Comparison of ENCODE assay signal across 23 cellular contexts in genomic region chr3:66029443-66029842, GRCh38. TPM values are rescaled to one million over a fixed set of nuclear protein-coding genes. Genes with fewer than 3 reads are reported as not detected.
DNase-seq lines count a peak whose midpoint lies in the region; ATAC-seq and TF ChIP-seq lines count a peak whose summit lies in the region.
"Had no signal": no experiment of that assay in that cellular context is flagged by ENCODE, and none has a peak within 500 bp of the region (broad histone marks: within the 10 kb centered on the region; RNA-seq: fewer than 3 reads in every experiment).

No MANE protein-coding gene starts in this region.

- H3K23ac ChIP-seq in IMR-90 (ENCODE audit: low read depth, low read length) (no peak overlapping the region), neuronal stem cell (ENCODE audit: low read depth, low read length, poor library complexity) (no peak overlapping the region)

- DNase-seq in ELR (ENCODE audit: low read depth), result peak; percentile 45
- peak; percentile 36 for DNase-seq in IMR-90
- DNase-seq in foreskin keratinocyte, result peak in 1 of 2 donors; percentile 23
- no peak for DNase-seq in neuronal stem cell (ENCODE audit: low spot score)
- DNase-seq in spleen, result no peak
- DNase-seq in A673 (ENCODE audit: low spot score), result no peak
- no peak for DNase-seq in NCI-H2029 (lab: John Stamatoyannopoulos, UW)
- DNase-seq: Calu3; CD8-positive, alpha-beta T cell; HCEC 1CT; KG1; MV-4-11; NCI-H1694 treated with DMSO at 0.1 percent for 48 hours; NCI-H2107; NCI-H510A; NCI-H748 treated with DMSO at 0.1 percent for 48 hours; NK-92 treated with Interleukin-12 subunit alpha and Interleukin-12 subunit beta, amount 100 ng/mL, for 24 hours; SHP77 had no signal

- H3K4me1 ChIP-seq in IMR-90 (ENCODE audit: control insufficient read depth, insufficient read depth, low read length) (peaks cover 6% of the 10 kb centered on the region), foreskin keratinocyte (peaks cover 12% of the 10 kb centered on the region), neuronal stem cell (ENCODE audit: control insufficient read depth in 2 of 2, insufficient read depth in 1 of 2, low read depth in 1 of 2, low read length in 2 of 2) (peaks cover 0 to 2% of the 10 kb centered on the region in 2 donors), spleen (peaks cover 0 to 7% (median 0%) of the 10 kb centered on the region in 6 donors), A673 (ENCODE audit: insufficient read depth, low read length, poor library complexity, severe bottlenecking) (no peaks in the 10 kb centered on the region)
- H3K4me1 ChIP-seq: A549 had no signal

- H3K18ac ChIP-seq in IMR-90 (ENCODE audit: low read depth, low read length), result no peak overlapping the region
- H3K18ac ChIP-seq in neuronal stem cell (ENCODE audit: low read length), result no peak overlapping the region

- no peak overlapping the region for H4K5ac ChIP-seq in IMR-90 (ENCODE audit: low read depth, low read length)

- H3K4me3 ChIP-seq in IMR-90 (ENCODE audit: insufficient read depth, low read depth, low read length) (no peak overlapping the region), neuronal stem cell (ENCODE audit: low read length in 2 of 2) (no peak overlapping the region), spleen (no peak overlapping the region), A673 (ENCODE audit: low read depth, low read length, poor library complexity, severe bottlenecking) (no peak overlapping the region)
- H3K4me3 ChIP-seq: A549; BLaER1 treated with 17β-estradiol and CSF1 and Interleukin-3, amounts not matched to agents 10 nM and 100 nM; Peyer's patch had no signal

- H4K91ac ChIP-seq in IMR-90 (ENCODE audit: insufficient read depth, low read depth, low read length) (no peak overlapping the region), neuronal stem cell (ENCODE audit: low read depth, low read length, poor library complexity) (no peak overlapping the region)

- H4K8ac ChIP-seq in IMR-90 (ENCODE audit: low read depth in 2 of 2, low read length in 2 of 2), result no peak overlapping the region
- no peak overlapping the region for H4K8ac ChIP-seq in neuronal stem cell (ENCODE audit: low read depth, low read length)

- H3K79me1 ChIP-seq in IMR-90 (ENCODE audit: low read depth in 1 of 2, low read length in 2 of 2) (peaks cover 30 to 73% of the 10 kb centered on the region in 2 experiments), neuronal stem cell (ENCODE audit: low read depth, low read length) (no peaks in the 10 kb centered on the region)

- H3K9me1 ChIP-seq in IMR-90 (ENCODE audit: insufficient read depth, low read length), result peaks cover 4% of the 10 kb centered on the region

- peak; percentile 38; the same call in 1 of the 2 replicates for ATAC-seq in IMR-90 (ENCODE audit: low read depth)
- ATAC-seq in foreskin keratinocyte, result peak; percentile 74
- ATAC-seq: A549; CD8-positive, alpha-beta T cell; HepG2; SK-N-SH treated with all-trans-retinoic acid at 6 μM for 48 hours had no signal

- no peak overlapping the region for H2BK15ac ChIP-seq in IMR-90 (ENCODE audit: low read depth, low read length)
- H2BK15ac ChIP-seq in neuronal stem cell (ENCODE audit: low read length), result no peak overlapping the region

- H2BK5ac ChIP-seq in IMR-90 (ENCODE audit: low read depth, low read length, poor library complexity, severe bottlenecking), result no peak overlapping the region
- no peak overlapping the region for H2BK5ac ChIP-seq in neuronal stem cell (ENCODE audit: low read length)

- no peak for TF ChIP-seq RAD21 in IMR-90 (IDR thresholded peaks at IDR 0.05; ENCODE audit: low read length)

- no TSS peak for BruUV-seq in IMR-90 (replicated peaks; lab: Mats Ljungman, UMichigan)
- BruUV-seq in A673 (replicated peaks; lab: Mats Ljungman, UMichigan), result no TSS peak

- H2BK12ac ChIP-seq in neuronal stem cell (ENCODE audit: low read length), result no peak overlapping the region

- H2AK9ac ChIP-seq in IMR-90 (replicated peaks; ENCODE audit: low read depth, low read length, poor library complexity), result no peak overlapping the region

- H3K56ac ChIP-seq in IMR-90 (ENCODE audit: extremely low read depth, insufficient read depth, low read length), result no peak overlapping the region

- H3K14ac ChIP-seq in IMR-90 (replicated peaks; ENCODE audit: low read depth, low read length) (peak overlapping the region; percentile 33; the same call in 1 of the 2 replicates), neuronal stem cell (ENCODE audit: low read length) (peak overlapping the region; percentile 25)

- H3K9me3 ChIP-seq in IMR-90 (ENCODE audit: control insufficient read depth, insufficient read depth, low read length), result no peaks in the 10 kb centered on the region
- no peaks in the 10 kb centered on the region for H3K9me3 ChIP-seq in neuronal stem cell (replicated peaks in 1 of 2; ENCODE audit: control insufficient read depth in 2 of 2, insufficient read depth in 1 of 2, low read depth in 1 of 2, low read length in 2 of 2)
- H3K9me3 ChIP-seq in spleen, result no peaks in the 10 kb centered on the region
- no peaks in the 10 kb centered on the region for H3K9me3 ChIP-seq in A673 (ENCODE audit: low read depth, low read length, poor library complexity, severe bottlenecking)
- H3K9me3 ChIP-seq: A549; BLaER1 treated with 17β-estradiol and CSF1 and Interleukin-3, amounts not matched to agents 10 nM and 100 nM; Peyer's patch had no signal

- intact Hi-C loops in IMR-90 (cut with micrococcal nuclease), result no loop called here
- intact Hi-C loops in spleen (cut with DNase I; ENCODE audit: low total_unique reads), result no loop called here
- intact Hi-C loops in A673 (cut with micrococcal nuclease; ENCODE audit: unreplicated experiment), result no loop called here

- in situ Hi-C loops in IMR-90 (cut with MboI; ENCODE audit: low sequenced_read_pairs), result no loop called here

- no peak overlapping the region for H2BK120ac ChIP-seq in IMR-90 (ENCODE audit: low read depth, low read length)
- H2BK120ac ChIP-seq in neuronal stem cell (ENCODE audit: low read depth, low read length), result no peak overlapping the region

- TF ChIP-seq CTCF in IMR-90 (conservative IDR thresholded peaks at IDR 0.05; ENCODE audit: low read depth, low read length) (no peak), foreskin keratinocyte (conservative IDR thresholded peaks at IDR 0.05) (no peak), spleen (IDR thresholded peaks at IDR 0.05 in 8 of 11, conservative IDR thresholded peaks at IDR 0.05 in 3 of 11) (no peak), A673 (conservative IDR thresholded peaks at IDR 0.05; ENCODE audit: low read depth, low read length) (no peak)

- H2AK5ac ChIP-seq in IMR-90 (ENCODE audit: low read depth, low read length), result peak overlapping the region; percentile 36; the same call in 1 of the 2 replicates
- no peak overlapping the region for H2AK5ac ChIP-seq in neuronal stem cell (ENCODE audit: low read depth, low read length)

- TF ChIP-seq POLR2A in IMR-90 (IDR thresholded peaks at IDR 0.05; ENCODE audit: low read depth, low read length) (no peak), spleen (IDR thresholded peaks at IDR 0.05) (no peak)

- POLR2A ChIA-PET in IMR-90 (lab: Charles Lee; ENCODE audit: unreplicated experiment), result no interaction called here
- POLR2A ChIA-PET in A673 (lab: Charles Lee; ENCODE audit: low non-redundant PET), result no interaction called here

- peaks cover 49% of the 10 kb centered on the region; the same call in 1 of the 2 replicates for H4K20me1 ChIP-seq in IMR-90 (ENCODE audit: insufficient read depth, low read length)
- H4K20me1 ChIP-seq: BLaER1 treated with 17β-estradiol and CSF1 and Interleukin-3, amounts not matched to agents 10 nM and 100 nM had no signal

- H2BK20ac ChIP-seq in IMR-90 (ENCODE audit: low read depth, low read length), result no peak overlapping the region

- no peaks in the 10 kb centered on the region for H3K27me3 ChIP-seq in IMR-90 (ENCODE audit: control insufficient read depth, insufficient read depth, low read length)
- H3K27me3 ChIP-seq in foreskin keratinocyte, result no peaks in the 10 kb centered on the region
- H3K27me3 ChIP-seq in neuronal stem cell (ENCODE audit: control insufficient read depth in 3 of 3, insufficient read depth in 3 of 3, low read depth in 1 of 3, low read length in 3 of 3), result no peaks in the 10 kb centered on the region
- H3K27me3 ChIP-seq in spleen (replicated peaks in 1 of 7), result no peaks in the 10 kb centered on the region
- H3K27me3 ChIP-seq in A673 (replicated peaks; ENCODE audit: insufficient read depth, low read depth, low read length, poor library complexity), result no peaks in the 10 kb centered on the region
- H3K27me3 ChIP-seq: BLaER1 treated with 17β-estradiol and CSF1 and Interleukin-3, amounts not matched to agents 10 nM and 100 nM; Peyer's patch had no signal

- H2AFZ ChIP-seq in IMR-90 (replicated peaks; ENCODE audit: low read length, poor library complexity) (no peak overlapping the region), neuronal stem cell (ENCODE audit: low read length) (no peak overlapping the region)

- CTCF ChIA-PET in IMR-90 (lab: Yijun Ruan, JAX), result no interaction called here
- CTCF ChIA-PET in A673 (lab: Charles Lee), result no interaction called here

- no peaks in the 10 kb centered on the region for H3K36me3 ChIP-seq in IMR-90 (ENCODE audit: control insufficient read depth, insufficient read depth, low read length)
- H3K36me3 ChIP-seq in neuronal stem cell (replicated peaks in 1 of 2; ENCODE audit: control insufficient read depth in 2 of 2, insufficient read depth in 2 of 2, low read length in 2 of 2), result no peaks in the 10 kb centered on the region
- H3K36me3 ChIP-seq in spleen, result no peaks in the 10 kb centered on the region
- H3K36me3 ChIP-seq in A673 (ENCODE audit: insufficient read depth, low read length, poor library complexity, severe bottlenecking), result no peaks in the 10 kb centered on the region
- H3K36me3 ChIP-seq: BLaER1 treated with 17β-estradiol and CSF1 and Interleukin-3, amounts not matched to agents 10 nM and 100 nM; Peyer's patch had no signal

- H3K4ac ChIP-seq in IMR-90 (ENCODE audit: low read depth, low read length) (no peak overlapping the region), neuronal stem cell (ENCODE audit: low read length) (no peak overlapping the region)

- H3K27ac ChIP-seq in IMR-90 (ENCODE audit: insufficient read depth, low read length), result no peak overlapping the region
- no peak overlapping the region for H3K27ac ChIP-seq in foreskin keratinocyte
- H3K27ac ChIP-seq in neuronal stem cell (replicated peaks; ENCODE audit: low read length), result no peak overlapping the region
- H3K27ac ChIP-seq in spleen, result no peak overlapping the region
- H3K27ac ChIP-seq in A673 (ENCODE audit: low read depth, low read length, poor library complexity, severe bottlenecking), result no peak overlapping the region
- H3K27ac ChIP-seq: A549; BLaER1 treated with 17β-estradiol and CSF1 and Interleukin-3, amounts not matched to agents 10 nM and 100 nM had no signal

- H3K9ac ChIP-seq in IMR-90 (ENCODE audit: low read depth, low read length), result no peak overlapping the region
- no peak overlapping the region for H3K9ac ChIP-seq in neuronal stem cell (ENCODE audit: low read depth, low read length, poor library complexity)
- H3K9ac ChIP-seq: BLaER1 treated with 17β-estradiol and CSF1 and Interleukin-3, amounts not matched to agents 10 nM and 100 nM had no signal

- H3K4me2 ChIP-seq in IMR-90 (ENCODE audit: low read depth, low read length), result no peak overlapping the region
- H3K4me2 ChIP-seq in neuronal stem cell (ENCODE audit: insufficient read depth, low read length, poor library complexity, severe bottlenecking), result no peak overlapping the region
- H3K4me2 ChIP-seq: A549; BLaER1 treated with 17β-estradiol and CSF1 and Interleukin-3, amounts not matched to agents 10 nM and 100 nM had no signal

- dilution Hi-C loops in IMR-90 (cut with HindIII; ENCODE audit: low sequenced_read_pairs, unreplicated experiment), result no loop called here

RNA-seq across cellular contexts. Expression of gene MAGI1, which starts 9.3 kb away (rescaled TPM):
- total RNA-seq in IMR-90 (2012; rRNA removed) (24.2 and 26.4 TPM in 2 replicates), foreskin keratinocyte (9.6 and 11.2 TPM in 2 replicates), spleen (100 to 1,000 TPM in 1 of 7 donors, 10 to 100 TPM in 6; 43.1 to 104 (median 88.9) TPM), A673 (2021) (30.5 and 36.1 TPM in 2 replicates)
- polyA plus RNA-seq in IMR-90 (2012; rRNA removed) (14.4 and 14.5 TPM in 2 replicates), foreskin keratinocyte (1.3 TPM in 2 replicates), spleen (10 to 100 TPM in 1 of 3 donors, 1 to 10 TPM in 2; 3.5 to 16.1 (median 7.8) TPM)
- polyA plus RNA-seq in IMR-90 (2012; cell fraction: cytosol; rRNA removed), result 6.6 and 8.8 TPM in 2 replicates
- 20.8 and 44.3 TPM in 2 replicates for polyA plus RNA-seq in IMR-90 (2012; cell fraction: nucleus; rRNA removed; ENCODE audit: low replicate concordance)
- 17.7 TPM for polyA plus RNA-seq in neuronal stem cell (2013, experiment 1 of 2)
- 18.1 TPM for polyA plus RNA-seq in neuronal stem cell (2013, experiment 2 of 2)
- total RNA-seq: CD8-positive, alpha-beta T cell had no signal

Comparison
In these comparisons a context has a peak if more than half of its experiments do, and no peak if none do; other contexts are left out.
1. DNase-seq: peak in ELR (single experiment) and IMR-90 (single experiment); none in neuronal stem cell (single experiment), spleen (single experiment), A673 (single experiment) and NCI-H2029 (single experiment).